8 cellular contexts compared by ENCODE assay signal in the genomic region with DNA sequence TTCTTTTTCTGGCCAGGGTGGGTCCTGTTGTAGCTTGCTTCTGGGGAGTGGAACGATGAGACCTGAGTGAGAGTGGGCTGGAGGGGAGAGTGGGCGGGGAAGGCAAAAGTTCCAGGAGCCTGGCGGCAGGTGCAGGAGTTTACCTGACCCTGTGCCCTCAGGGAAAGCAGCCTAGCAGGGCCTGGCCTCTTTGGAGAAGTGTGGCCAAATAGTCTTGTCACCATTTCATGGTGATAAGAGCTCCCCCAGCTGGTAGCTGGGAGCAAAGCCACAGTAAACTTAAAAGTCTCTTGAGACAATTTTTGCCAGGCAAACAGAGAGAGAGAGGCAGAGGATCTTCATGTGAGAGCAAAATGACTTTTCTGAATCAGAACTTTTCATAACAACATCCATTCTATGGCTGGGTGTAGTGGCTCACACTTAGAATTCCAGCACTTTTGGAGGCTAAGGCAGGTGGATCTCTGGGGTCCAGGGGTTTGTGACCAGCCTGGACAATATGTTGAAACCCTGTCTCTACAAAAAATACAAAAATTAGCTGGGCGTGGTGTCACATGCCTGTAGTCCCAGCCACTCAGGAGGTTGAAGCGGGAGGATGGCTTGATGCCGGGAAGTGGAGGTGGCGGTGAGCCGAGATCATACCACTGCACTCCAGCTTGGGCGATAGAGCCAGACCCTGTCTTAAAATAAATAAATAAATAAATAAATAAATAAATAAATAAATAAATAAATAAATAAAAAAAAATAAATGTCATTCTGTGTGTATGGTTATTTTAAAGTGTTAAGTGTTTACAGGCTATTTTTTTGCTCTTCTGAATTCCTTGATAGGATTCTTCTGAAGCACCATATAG.
DNase-seq lines count a peak whose midpoint lies in the region; ATAC-seq and TF ChIP-seq lines count a peak whose summit lies in the region.

No MANE protein-coding gene starts in this region.

- 73% methylated on average over 9 of the region's 9 CpGs for WGBS in esophagus muscularis mucosa

- in situ Hi-C loops in KBM-7 (cut with MboI; ENCODE audit: low pct_unique_long_range_greater_than_20kb, low sequenced_read_pairs) = no loop called here

- H3K27me3 Mint-ChIP-seq in CD8-positive, alpha-beta memory T cell = peaks cover 0 to 3% of the 10 kb centered on the region in 2 donors
- peaks cover 0 to 8% of the 10 kb centered on the region in 2 donors for H3K27me3 Mint-ChIP-seq in natural killer cell (ENCODE audit: low read depth in 2 of 2)

- TF ChIP-seq POLR2A in esophagus muscularis mucosa (IDR thresholded peaks at IDR 0.05; ENCODE audit: low read depth) = no peak

- no peaks in the 10 kb centered on the region for H3K79me2 ChIP-seq in OCI-LY7 (ENCODE audit: insufficient read depth, low read depth, low read length)

- peak; percentile 90 for TF ChIP-seq CTCF in OCI-LY7 (conservative IDR thresholded peaks at IDR 0.05; ENCODE audit: low read length)
- peak; percentile 44 to 79 (median 55) for TF ChIP-seq CTCF in esophagus muscularis mucosa (IDR thresholded peaks at IDR 0.05)
- peak; percentile 75 for TF ChIP-seq CTCF in natural killer cell (IDR thresholded peaks at IDR 0.05)

- peaks cover 0 to 7% (median 1%) of the 10 kb centered on the region in 3 donors for H3K4me1 Mint-ChIP-seq in CD8-positive, alpha-beta memory T cell
- no peaks in the 10 kb centered on the region for H3K4me1 Mint-ChIP-seq in natural killer cell

- H4K20me1 ChIP-seq in OCI-LY7 (ENCODE audit: insufficient read depth, low read length) = no peaks in the 10 kb centered on the region

- peak; percentile 23 to 74 (median 41) for DNase-seq in CD8-positive, alpha-beta memory T cell
- DNase-seq in KBM-7 (peak; percentile 77), OCI-LY7 (ENCODE audit: low spot score) (peak; percentile 93), activated T-cell treated with anti-CD3 and anti-CD28 coated beads for 4 hours (peak; percentile 55), esophagus muscularis mucosa (ENCODE audit: extremely low spot score) (no peak), natural killer cell (peak; percentile 38)
- peak; percentile 30 to 75 (median 51) for DNase-seq in stimulated activated naive CD4-positive, alpha-beta T cell (lab: John Stamatoyannopoulos, UW)

- H3K27ac Mint-ChIP-seq in CD8-positive, alpha-beta memory T cell = peak overlapping the region in 1 of 8 donors; percentile 55
- no peak overlapping the region for H3K27ac Mint-ChIP-seq in natural killer cell

- no peaks in the 10 kb centered on the region for H3K27me3 ChIP-seq in CD8-positive, alpha-beta memory T cell (ENCODE audit: insufficient read depth, low read length, poor library complexity, severe bottlenecking)
- no peaks in the 10 kb centered on the region for H3K27me3 ChIP-seq in esophagus muscularis mucosa

- H3K4me1 ChIP-seq in CD8-positive, alpha-beta memory T cell (ENCODE audit: insufficient read depth, low read length) = no peaks in the 10 kb centered on the region
- peaks cover 23% of the 10 kb centered on the region for H3K4me1 ChIP-seq in OCI-LY7 (ENCODE audit: insufficient read depth, low read length, poor library complexity, severe bottlenecking)
- H3K4me1 ChIP-seq in esophagus muscularis mucosa = peaks cover 0 to 8% (median 4%) of the 10 kb centered on the region in 4 donors

- H3K4me3 Mint-ChIP-seq in CD8-positive, alpha-beta memory T cell = no peak overlapping the region
- H3K4me3 Mint-ChIP-seq in natural killer cell = no peak overlapping the region

- POLR2A ChIA-PET in CD8-positive, alpha-beta memory T cell (lab: Charles Lee) = interaction anchor here (0.5 to 1.0 kb wide), 4 partner anchors 122 to 219 kb away, joined by 3 to 5 read pairs (median 4); a partner anchor contains a TSS
- POLR2A ChIA-PET in OCI-LY7 (lab: Charles Lee) = interaction anchor here (0.6 to 3.6 kb wide), 13 partner anchors 9 to 224 kb away, joined by 3 to 25 read pairs (median 3); a partner anchor contains a TSS

- intact Hi-C loops in OCI-LY7 (cut with micrococcal nuclease; ENCODE audit: unreplicated experiment) (loop anchor here (1.0 to 5.0 kb wide), 5 partner anchors 67 to 265 kb away; no protein-coding TSS in a partner anchor), esophagus muscularis mucosa (cut with DNase I) (no loop called here), natural killer cell (cut with micrococcal nuclease) (loop anchor here (1.0 kb wide), 2 partner anchors 225 to 267 kb away; no protein-coding TSS in a partner anchor)

- no peaks in the 10 kb centered on the region for H3K9me3 Mint-ChIP-seq in CD8-positive, alpha-beta memory T cell
- no peaks in the 10 kb centered on the region for H3K9me3 Mint-ChIP-seq in natural killer cell

- no peak overlapping the region for H3K27ac ChIP-seq in CD8-positive, alpha-beta memory T cell (ENCODE audit: low read depth, low read length)
- H3K27ac ChIP-seq in OCI-LY7 (ENCODE audit: low read depth, low read length, poor library complexity, severe bottlenecking) = peak overlapping the region; percentile 55
- no peak overlapping the region for H3K27ac ChIP-seq in esophagus muscularis mucosa (replicated peaks in 1 of 4)

- no peaks in the 10 kb centered on the region for H3K36me3 Mint-ChIP-seq in CD8-positive, alpha-beta memory T cell
- H3K36me3 Mint-ChIP-seq in natural killer cell = no peaks in the 10 kb centered on the region

- CTCF ChIA-PET in CD8-positive, alpha-beta memory T cell (lab: Charles Lee) = interaction anchor here (0.7 to 5.0 kb wide), 24 partner anchors 9 to 267 kb away, joined by 3 to 86 read pairs (median 4); a partner anchor contains a TSS
- CTCF ChIA-PET in OCI-LY7 (lab: Charles Lee; ENCODE audit: unreplicated experiment) = interaction anchor here (0.6 to 2.8 kb wide), 8 partner anchors 13 to 225 kb away, joined by 3 to 28 read pairs (median 3); a partner anchor contains a TSS

- H3K4me3 ChIP-seq in CD8-positive, alpha-beta memory T cell (ENCODE audit: low read length) = no peak overlapping the region
- H3K4me3 ChIP-seq in OCI-LY7 (ENCODE audit: low read depth, low read length, poor library complexity, severe bottlenecking) = no peak overlapping the region
- no peak overlapping the region for H3K4me3 ChIP-seq in esophagus muscularis mucosa

- H3K9me2 ChIP-seq in OCI-LY7 (ENCODE audit: insufficient read depth, low read length) = no peaks in the 10 kb centered on the region

- no peak for TF ChIP-seq EP300 in esophagus muscularis mucosa (IDR thresholded peaks at IDR 0.05)

- peak overlapping the region; percentile 41 for H2AFZ ChIP-seq in OCI-LY7 (ENCODE audit: low read length)

- no peaks in the 10 kb centered on the region for H3K36me3 ChIP-seq in CD8-positive, alpha-beta memory T cell (ENCODE audit: insufficient read depth, low read length)
- H3K36me3 ChIP-seq in OCI-LY7 (ENCODE audit: insufficient read depth, low read length) (peaks cover 59% of the 10 kb centered on the region), esophagus muscularis mucosa (no peaks in the 10 kb centered on the region)

- ATAC-seq in GM21390 (IDR thresholded peaks at IDR 0.05; ENCODE audit: unreplicated experiment) = peak; percentile 76
- ATAC-seq in natural killer cell = peak; percentile 68 to 86 (median 70)

- H3K4me2 ChIP-seq in OCI-LY7 (ENCODE audit: low read length) = peak overlapping the region; percentile 42

- H3K9me3 ChIP-seq in CD8-positive, alpha-beta memory T cell (ENCODE audit: low read length) = no peaks in the 10 kb centered on the region
- H3K9me3 ChIP-seq in OCI-LY7 (ENCODE audit: low read length) (no peaks in the 10 kb centered on the region), esophagus muscularis mucosa (no peaks in the 10 kb centered on the region)

- no TSS peak for BruUV-seq in OCI-LY7 (replicated peaks; lab: Mats Ljungman, UMichigan)
